In the genomic region with DNA sequence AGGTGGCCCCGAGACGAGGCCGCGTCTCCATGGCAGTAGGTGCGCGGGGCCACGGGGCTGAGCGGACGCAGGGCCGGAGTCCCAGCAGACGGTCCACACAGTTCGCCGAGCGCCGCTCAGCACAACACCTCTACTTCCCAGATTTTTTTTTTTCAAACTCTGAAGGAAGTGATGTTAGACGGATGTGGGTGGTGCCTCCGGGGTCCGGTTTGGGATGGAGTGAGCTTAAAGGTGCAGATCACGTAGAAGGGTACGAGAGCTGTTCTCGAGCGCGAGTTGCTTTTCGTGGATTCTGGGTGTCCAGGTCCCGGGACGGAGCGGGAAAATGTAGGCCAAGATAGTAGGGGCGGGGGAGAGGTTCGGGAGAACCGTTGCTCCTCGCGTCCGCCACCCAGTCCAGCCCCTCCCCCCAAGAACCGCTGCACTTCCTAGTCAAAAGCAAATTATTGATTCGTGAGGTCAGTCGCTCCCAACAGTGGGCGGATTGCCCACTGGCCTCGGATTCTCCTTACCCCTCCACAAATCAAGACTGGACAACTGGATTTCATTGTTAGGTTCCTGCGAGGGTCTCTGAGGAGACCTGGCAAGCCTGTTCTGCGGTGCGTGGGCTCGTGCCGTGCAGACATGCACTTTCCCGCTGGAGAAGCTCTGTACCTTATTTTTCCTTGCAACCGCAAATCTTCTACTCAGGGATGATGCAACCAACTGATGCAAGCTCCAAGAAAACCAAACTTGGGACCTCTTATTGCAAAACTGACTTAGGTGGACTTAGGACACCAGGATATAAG, we compare ENCODE assay signal across 1 cellular context.
TF ChIP-seq lines count a peak whose summit lies in the region.

A gene (minus strand): TSS at position 126 of the 788 bp plus-strand sequence. CDS start 95 bp downstream, at position 31.

TF ChIP-seq in K562, 482 proteins besides CTCF, POLR2A, EP300 and RAD21 (continued from another document and continues in another):
- TF ChIP-seq, protein P1, sequence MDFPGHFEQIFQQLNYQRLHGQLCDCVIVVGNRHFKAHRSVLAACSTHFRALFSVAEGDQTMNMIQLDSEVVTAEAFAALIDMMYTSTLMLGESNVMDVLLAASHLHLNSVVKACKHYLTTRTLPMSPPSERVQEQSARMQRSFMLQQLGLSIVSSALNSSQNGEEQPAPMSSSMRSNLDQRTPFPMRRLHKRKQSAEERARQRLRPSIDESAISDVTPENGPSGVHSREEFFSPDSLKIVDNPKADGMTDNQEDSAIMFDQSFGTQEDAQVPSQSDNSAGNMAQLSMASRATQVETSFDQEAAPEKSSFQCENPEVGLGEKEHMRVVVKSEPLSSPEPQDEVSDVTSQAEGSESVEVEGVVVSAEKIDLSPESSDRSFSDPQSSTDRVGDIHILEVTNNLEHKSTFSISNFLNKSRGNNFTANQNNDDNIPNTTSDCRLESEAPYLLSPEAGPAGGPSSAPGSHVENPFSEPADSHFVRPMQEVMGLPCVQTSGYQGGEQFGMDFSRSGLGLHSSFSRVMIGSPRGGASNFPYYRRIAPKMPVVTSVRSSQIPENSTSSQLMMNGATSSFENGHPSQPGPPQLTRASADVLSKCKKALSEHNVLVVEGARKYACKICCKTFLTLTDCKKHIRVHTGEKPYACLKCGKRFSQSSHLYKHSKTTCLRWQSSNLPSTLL (IDR thresholded peaks at IDR 0.05): peak; percentile 94
- TF ChIP-seq FOXA3 (CRISPR knock-in tag; conservative IDR thresholded peaks at IDR 0.05 in 1 of 2, IDR thresholded peaks at IDR 0.05 in 1 of 2) (0 out of 4 replicates have a peak, but pooled peaks of 1 of the 2 experiments have one; percentile 14), ZNF232 (CRISPR knock-in tag; IDR thresholded peaks at IDR 0.05) (0 out of 2 replicates have a peak, but pooled peaks have one; percentile 61), KDM5B (IDR thresholded peaks at IDR 0.05; ENCODE audit: insufficient replicate concordance, low read depth, low read length) (peak; percentile 89), PHF8 (IDR thresholded peaks at IDR 0.05; ENCODE audit: borderline replicate concordance, low read length) (peak; percentile 93), NEUROD1 (IDR thresholded peaks at IDR 0.05; ENCODE audit: borderline replicate concordance, low read depth, low read length, partially characterized antibody) (peak; percentile 68), ASH1L (IDR thresholded peaks at IDR 0.05; ENCODE audit: borderline replicate concordance, low read depth, partially characterized antibody) (no peak), EP400 (IDR thresholded peaks at IDR 0.05) (peak; percentile 88), BRD4 (IDR thresholded peaks at IDR 0.05) (0 out of 2 replicates have a peak, but pooled peaks have one; percentile 58), LCOR (CRISPR knock-in tag; IDR thresholded peaks at IDR 0.05) (no peak), JUN (IDR thresholded peaks at IDR 0.05; ENCODE audit: borderline replicate concordance, low read depth, low read length) (0 out of 2 replicates have a peak, but pooled peaks have one; percentile 52), JUN (CRISPR knock-in tag; IDR thresholded peaks at IDR 0.05; ENCODE audit: borderline replicate concordance) (peak; percentile 47; the same call in 1 of the 2 replicates), ZNF23 (CRISPR knock-in tag; IDR thresholded peaks at IDR 0.05) (no peak), RNF2 (IDR thresholded peaks at IDR 0.05) (peak; percentile 47), SRSF9 (IDR thresholded peaks at IDR 0.05; ENCODE audit: borderline replicate concordance, low read depth, low read length) (no peak), ZBED1 (IDR thresholded peaks at IDR 0.05) (no peak; the same call in 1 of the 2 replicates), MAZ (CRISPR knock-in tag; conservative IDR thresholded peaks at IDR 0.05 in 1 of 2, IDR thresholded peaks at IDR 0.05 in 1 of 2) (peak in 1 of 2 experiments; percentile 50; a peak in 2 of 4 replicates), SAP30 (IDR thresholded peaks at IDR 0.05; ENCODE audit: borderline replicate concordance, insufficient read depth, low read depth, low read length, poor library complexity, severe bottlenecking) (peak; percentile 54), POU5F1 (IDR thresholded peaks at IDR 0.05; ENCODE audit: borderline replicate concordance, low read depth, low read length, partially characterized antibody) (no peak), ZNF551 (CRISPR knock-in tag; IDR thresholded peaks at IDR 0.05) (no peak), ZNF384 (IDR thresholded peaks at IDR 0.05; ENCODE audit: low read depth, low read length) (peak; percentile 99), CBFB (CRISPR knock-in tag; IDR thresholded peaks at IDR 0.05) (peak; percentile 91), TCFL5 (CRISPR knock-in tag; conservative IDR thresholded peaks at IDR 0.05) (no peak), RBM22 (IDR thresholded peaks at IDR 0.05; ENCODE audit: low read depth, low read length, poor library complexity, severe bottlenecking) (no peak), CEBPG (CRISPR knock-in tag; IDR thresholded peaks at IDR 0.05) (peak; percentile 98), CEBPG (tag; conservative IDR thresholded peaks at IDR 0.05 in 1 of 2, IDR thresholded peaks at IDR 0.05 in 1 of 2) (peak; percentile 100)
- TF ChIP-seq, protein P2, sequence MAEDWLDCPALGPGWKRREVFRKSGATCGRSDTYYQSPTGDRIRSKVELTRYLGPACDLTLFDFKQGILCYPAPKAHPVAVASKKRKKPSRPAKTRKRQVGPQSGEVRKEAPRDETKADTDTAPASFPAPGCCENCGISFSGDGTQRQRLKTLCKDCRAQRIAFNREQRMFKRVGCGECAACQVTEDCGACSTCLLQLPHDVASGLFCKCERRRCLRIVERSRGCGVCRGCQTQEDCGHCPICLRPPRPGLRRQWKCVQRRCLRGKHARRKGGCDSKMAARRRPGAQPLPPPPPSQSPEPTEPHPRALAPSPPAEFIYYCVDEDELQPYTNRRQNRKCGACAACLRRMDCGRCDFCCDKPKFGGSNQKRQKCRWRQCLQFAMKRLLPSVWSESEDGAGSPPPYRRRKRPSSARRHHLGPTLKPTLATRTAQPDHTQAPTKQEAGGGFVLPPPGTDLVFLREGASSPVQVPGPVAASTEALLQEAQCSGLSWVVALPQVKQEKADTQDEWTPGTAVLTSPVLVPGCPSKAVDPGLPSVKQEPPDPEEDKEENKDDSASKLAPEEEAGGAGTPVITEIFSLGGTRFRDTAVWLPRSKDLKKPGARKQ (CRISPR knock-in tag; IDR thresholded peaks at IDR 0.05): no peak
- TF ChIP-seq, protein P3, sequence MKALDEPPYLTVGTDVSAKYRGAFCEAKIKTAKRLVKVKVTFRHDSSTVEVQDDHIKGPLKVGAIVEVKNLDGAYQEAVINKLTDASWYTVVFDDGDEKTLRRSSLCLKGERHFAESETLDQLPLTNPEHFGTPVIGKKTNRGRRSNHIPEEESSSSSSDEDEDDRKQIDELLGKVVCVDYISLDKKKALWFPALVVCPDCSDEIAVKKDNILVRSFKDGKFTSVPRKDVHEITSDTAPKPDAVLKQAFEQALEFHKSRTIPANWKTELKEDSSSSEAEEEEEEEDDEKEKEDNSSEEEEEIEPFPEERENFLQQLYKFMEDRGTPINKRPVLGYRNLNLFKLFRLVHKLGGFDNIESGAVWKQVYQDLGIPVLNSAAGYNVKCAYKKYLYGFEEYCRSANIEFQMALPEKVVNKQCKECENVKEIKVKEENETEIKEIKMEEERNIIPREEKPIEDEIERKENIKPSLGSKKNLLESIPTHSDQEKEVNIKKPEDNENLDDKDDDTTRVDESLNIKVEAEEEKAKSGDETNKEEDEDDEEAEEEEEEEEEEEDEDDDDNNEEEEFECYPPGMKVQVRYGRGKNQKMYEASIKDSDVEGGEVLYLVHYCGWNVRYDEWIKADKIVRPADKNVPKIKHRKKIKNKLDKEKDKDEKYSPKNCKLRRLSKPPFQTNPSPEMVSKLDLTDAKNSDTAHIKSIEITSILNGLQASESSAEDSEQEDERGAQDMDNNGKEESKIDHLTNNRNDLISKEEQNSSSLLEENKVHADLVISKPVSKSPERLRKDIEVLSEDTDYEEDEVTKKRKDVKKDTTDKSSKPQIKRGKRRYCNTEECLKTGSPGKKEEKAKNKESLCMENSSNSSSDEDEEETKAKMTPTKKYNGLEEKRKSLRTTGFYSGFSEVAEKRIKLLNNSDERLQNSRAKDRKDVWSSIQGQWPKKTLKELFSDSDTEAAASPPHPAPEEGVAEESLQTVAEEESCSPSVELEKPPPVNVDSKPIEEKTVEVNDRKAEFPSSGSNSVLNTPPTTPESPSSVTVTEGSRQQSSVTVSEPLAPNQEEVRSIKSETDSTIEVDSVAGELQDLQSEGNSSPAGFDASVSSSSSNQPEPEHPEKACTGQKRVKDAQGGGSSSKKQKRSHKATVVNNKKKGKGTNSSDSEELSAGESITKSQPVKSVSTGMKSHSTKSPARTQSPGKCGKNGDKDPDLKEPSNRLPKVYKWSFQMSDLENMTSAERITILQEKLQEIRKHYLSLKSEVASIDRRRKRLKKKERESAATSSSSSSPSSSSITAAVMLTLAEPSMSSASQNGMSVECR (CRISPR knock-in tag; IDR thresholded peaks at IDR 0.05): 0 out of 2 replicates have a peak, but pooled peaks have one; percentile 66
- TF ChIP-seq, protein P4, sequence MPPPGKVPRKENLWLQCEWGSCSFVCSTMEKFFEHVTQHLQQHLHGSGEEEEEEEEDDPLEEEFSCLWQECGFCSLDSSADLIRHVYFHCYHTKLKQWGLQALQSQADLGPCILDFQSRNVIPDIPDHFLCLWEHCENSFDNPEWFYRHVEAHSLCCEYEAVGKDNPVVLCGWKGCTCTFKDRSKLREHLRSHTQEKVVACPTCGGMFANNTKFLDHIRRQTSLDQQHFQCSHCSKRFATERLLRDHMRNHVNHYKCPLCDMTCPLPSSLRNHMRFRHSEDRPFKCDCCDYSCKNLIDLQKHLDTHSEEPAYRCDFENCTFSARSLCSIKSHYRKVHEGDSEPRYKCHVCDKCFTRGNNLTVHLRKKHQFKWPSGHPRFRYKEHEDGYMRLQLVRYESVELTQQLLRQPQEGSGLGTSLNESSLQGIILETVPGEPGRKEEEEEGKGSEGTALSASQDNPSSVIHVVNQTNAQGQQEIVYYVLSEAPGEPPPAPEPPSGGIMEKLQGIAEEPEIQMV (tag; conservative IDR thresholded peaks at IDR 0.05; ENCODE audit: low read depth): peak; percentile 98
- TF ChIP-seq, protein P5, sequence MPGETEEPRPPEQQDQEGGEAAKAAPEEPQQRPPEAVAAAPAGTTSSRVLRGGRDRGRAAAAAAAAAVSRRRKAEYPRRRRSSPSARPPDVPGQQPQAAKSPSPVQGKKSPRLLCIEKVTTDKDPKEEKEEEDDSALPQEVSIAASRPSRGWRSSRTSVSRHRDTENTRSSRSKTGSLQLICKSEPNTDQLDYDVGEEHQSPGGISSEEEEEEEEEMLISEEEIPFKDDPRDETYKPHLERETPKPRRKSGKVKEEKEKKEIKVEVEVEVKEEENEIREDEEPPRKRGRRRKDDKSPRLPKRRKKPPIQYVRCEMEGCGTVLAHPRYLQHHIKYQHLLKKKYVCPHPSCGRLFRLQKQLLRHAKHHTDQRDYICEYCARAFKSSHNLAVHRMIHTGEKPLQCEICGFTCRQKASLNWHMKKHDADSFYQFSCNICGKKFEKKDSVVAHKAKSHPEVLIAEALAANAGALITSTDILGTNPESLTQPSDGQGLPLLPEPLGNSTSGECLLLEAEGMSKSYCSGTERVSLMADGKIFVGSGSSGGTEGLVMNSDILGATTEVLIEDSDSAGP (CRISPR knock-in tag; IDR thresholded peaks at IDR 0.05): peak; percentile 97
- TF ChIP-seq, protein P6, sequence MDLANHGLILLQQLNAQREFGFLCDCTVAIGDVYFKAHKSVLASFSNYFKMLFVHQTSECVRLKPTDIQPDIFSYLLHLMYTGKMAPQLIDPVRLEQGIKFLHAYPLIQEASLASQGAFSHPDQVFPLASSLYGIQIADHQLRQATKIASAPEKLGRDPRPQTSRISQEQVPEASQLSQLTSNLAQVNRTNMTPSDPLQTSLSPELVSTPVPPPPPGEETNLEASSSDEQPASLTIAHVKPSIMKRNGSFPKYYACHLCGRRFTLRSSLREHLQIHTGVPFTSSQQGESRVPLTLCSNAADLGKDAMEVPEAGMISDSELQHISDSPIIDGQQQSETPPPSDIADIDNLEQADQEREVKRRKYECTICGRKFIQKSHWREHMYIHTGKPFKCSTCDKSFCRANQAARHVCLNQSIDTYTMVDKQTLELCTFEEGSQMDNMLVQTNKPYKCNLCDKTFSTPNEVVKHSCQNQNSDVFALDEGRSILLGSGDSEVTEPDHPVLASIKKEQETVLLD (IDR thresholded peaks at IDR 0.05): 0 out of 2 replicates have a peak, but pooled peaks have one; percentile 51
- TF ChIP-seq, protein P7, sequence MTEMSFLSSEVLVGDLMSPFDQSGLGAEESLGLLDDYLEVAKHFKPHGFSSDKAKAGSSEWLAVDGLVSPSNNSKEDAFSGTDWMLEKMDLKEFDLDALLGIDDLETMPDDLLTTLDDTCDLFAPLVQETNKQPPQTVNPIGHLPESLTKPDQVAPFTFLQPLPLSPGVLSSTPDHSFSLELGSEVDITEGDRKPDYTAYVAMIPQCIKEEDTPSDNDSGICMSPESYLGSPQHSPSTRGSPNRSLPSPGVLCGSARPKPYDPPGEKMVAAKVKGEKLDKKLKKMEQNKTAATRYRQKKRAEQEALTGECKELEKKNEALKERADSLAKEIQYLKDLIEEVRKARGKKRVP (CRISPR knock-in tag; IDR thresholded peaks at IDR 0.05): peak; percentile 96
- TF ChIP-seq, protein P8, sequence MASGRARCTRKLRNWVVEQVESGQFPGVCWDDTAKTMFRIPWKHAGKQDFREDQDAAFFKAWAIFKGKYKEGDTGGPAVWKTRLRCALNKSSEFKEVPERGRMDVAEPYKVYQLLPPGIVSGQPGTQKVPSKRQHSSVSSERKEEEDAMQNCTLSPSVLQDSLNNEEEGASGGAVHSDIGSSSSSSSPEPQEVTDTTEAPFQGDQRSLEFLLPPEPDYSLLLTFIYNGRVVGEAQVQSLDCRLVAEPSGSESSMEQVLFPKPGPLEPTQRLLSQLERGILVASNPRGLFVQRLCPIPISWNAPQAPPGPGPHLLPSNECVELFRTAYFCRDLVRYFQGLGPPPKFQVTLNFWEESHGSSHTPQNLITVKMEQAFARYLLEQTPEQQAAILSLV (tag; IDR thresholded peaks at IDR 0.05): peak; percentile 89
- TF ChIP-seq, protein P9, sequence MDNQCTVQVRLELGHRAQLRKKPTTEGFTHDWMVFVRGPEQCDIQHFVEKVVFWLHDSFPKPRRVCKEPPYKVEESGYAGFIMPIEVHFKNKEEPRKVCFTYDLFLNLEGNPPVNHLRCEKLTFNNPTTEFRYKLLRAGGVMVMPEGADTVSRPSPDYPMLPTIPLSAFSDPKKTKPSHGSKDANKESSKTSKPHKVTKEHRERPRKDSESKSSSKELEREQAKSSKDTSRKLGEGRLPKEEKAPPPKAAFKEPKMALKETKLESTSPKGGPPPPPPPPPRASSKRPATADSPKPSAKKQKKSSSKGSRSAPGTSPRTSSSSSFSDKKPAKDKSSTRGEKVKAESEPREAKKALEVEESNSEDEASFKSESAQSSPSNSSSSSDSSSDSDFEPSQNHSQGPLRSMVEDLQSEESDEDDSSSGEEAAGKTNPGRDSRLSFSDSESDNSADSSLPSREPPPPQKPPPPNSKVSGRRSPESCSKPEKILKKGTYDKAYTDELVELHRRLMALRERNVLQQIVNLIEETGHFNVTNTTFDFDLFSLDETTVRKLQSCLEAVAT (IDR thresholded peaks at IDR 0.05): 0 out of 4 replicates have a peak, but pooled peaks have one; percentile 8 to 53
- TF ChIP-seq, protein P10, sequence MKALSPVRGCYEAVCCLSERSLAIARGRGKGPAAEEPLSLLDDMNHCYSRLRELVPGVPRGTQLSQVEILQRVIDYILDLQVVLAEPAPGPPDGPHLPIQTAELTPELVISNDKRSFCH (CRISPR knock-in tag; IDR thresholded peaks at IDR 0.05): no peak
- TF ChIP-seq, protein P10 (tag; IDR thresholded peaks at IDR 0.05): no peak
